In genomic region chr2:101733257-101733993, GRCh38 we compare ENCODE assay signal across 15 cellular contexts. TPM values are rescaled to one million over a fixed set of nuclear protein-coding genes. Genes with fewer than 3 reads are reported as not detected.
A peak's percentile ranks its signal among the peaks of the same experiment; 100 is the strongest.
DNase-seq lines count a peak whose midpoint lies in the region; ATAC-seq and TF ChIP-seq lines count a peak whose summit lies in the region.
"Had no signal": no experiment of that assay in that cellular context is flagged by ENCODE, and none has a peak within 500 bp of the region (broad histone marks: within the 10 kb centered on the region; RNA-seq: fewer than 3 reads in every experiment).

No MANE protein-coding gene starts in this region.

- in situ Hi-C loops in brain microvascular endothelial cell (cut with HindIII; ENCODE audit: low pct_ligation_motif_present, low sequenced_read_pairs): no loop called here

- H3K4me3 ChIP-seq in left ventricle myocardium inferior (no peak overlapping the region), skeletal muscle satellite cell (ENCODE audit: low read length) (no peak overlapping the region), brain microvascular endothelial cell (ENCODE audit: low read depth, low read length) (no peak overlapping the region)
- H3K4me3 ChIP-seq: PC-9, transverse colon had no signal

- H3K36me3 ChIP-seq in left ventricle myocardium inferior (no peaks in the 10 kb centered on the region), skeletal muscle satellite cell (ENCODE audit: insufficient read depth, low read length) (peaks cover 9% of the 10 kb centered on the region), brain microvascular endothelial cell (replicated peaks) (no peaks in the 10 kb centered on the region)
- H3K36me3 ChIP-seq: transverse colon had no signal

- H3K9ac ChIP-seq in skeletal muscle satellite cell (ENCODE audit: low read depth, low read length): no peak overlapping the region

- intact Hi-C loops in left ventricle myocardium inferior (cut with micrococcal nuclease): no loop called here

- H3K36me3 Mint-ChIP-seq in T-helper 17 cell (ENCODE audit: low read depth): no peaks in the 10 kb centered on the region

- H3K4me3 Mint-ChIP-seq in T-helper 17 cell: no peak overlapping the region
- H3K4me3 Mint-ChIP-seq: activated naive CD4-positive, alpha-beta T cell treated with anti-CD3 and anti-CD28 coated beads, Interleukin-2, amount 10 ng/mL, durations not matched to agents 7 days and 5 days had no signal

- H3K4me1 ChIP-seq in left ventricle myocardium inferior (peaks cover 97% of the 10 kb centered on the region), skeletal muscle satellite cell (ENCODE audit: control insufficient read depth, insufficient read depth, low read length) (peaks cover 72% of the 10 kb centered on the region)

- DNase-seq in NCI-H2171 treated with DMSO at 0.1 percent for 48 hours (lab: John Stamatoyannopoulos, UW): peak; percentile 13
- no peak for DNase-seq in NCI-H2171 (lab: John Stamatoyannopoulos, UW)
- no peak for DNase-seq in T-helper 17 cell
- no peak for DNase-seq in left ventricle myocardium inferior
- no peak for DNase-seq in epidermal melanocyte (ENCODE audit: insufficient read length, low spot score)
- no peak for DNase-seq in brain microvascular endothelial cell
- DNase-seq in stimulated activated naive CD4-positive, alpha-beta T cell (lab: John Stamatoyannopoulos, UW): no peak
- DNase-seq: activated CD4-positive, CD25-positive, alpha-beta regulatory T cell; activated naive CD4-positive, alpha-beta T cell treated with anti-CD3 and anti-CD28 coated beads, Interleukin-2, amount 10 ng/mL, durations not matched to agents 7 days and 5 days; GDM1; NCI-H1930; occipital lobe; PC-9; transverse colon had no signal

- H3K27me3 Mint-ChIP-seq in T-helper 17 cell: no peaks in the 10 kb centered on the region
- H3K27me3 Mint-ChIP-seq: activated naive CD4-positive, alpha-beta T cell treated with anti-CD3 and anti-CD28 coated beads, Interleukin-2, amount 10 ng/mL, durations not matched to agents 7 days and 5 days had no signal

- peak overlapping the region; percentile 49 for H3K27ac Mint-ChIP-seq in T-helper 17 cell
- H3K27ac Mint-ChIP-seq: activated naive CD4-positive, alpha-beta T cell treated with anti-CD3 and anti-CD28 coated beads, Interleukin-2, amount 10 ng/mL, durations not matched to agents 7 days and 5 days had no signal

- H3K4me2 ChIP-seq in skeletal muscle satellite cell (ENCODE audit: low read length): peak overlapping the region; percentile 24
- H3K4me2 ChIP-seq: PC-9 had no signal

- peaks cover 64% of the 10 kb centered on the region for H3K4me1 Mint-ChIP-seq in T-helper 17 cell

- no peaks in the 10 kb centered on the region for H3K27me3 ChIP-seq in left ventricle myocardium inferior (ENCODE audit: low read depth)
- H3K27me3 ChIP-seq in skeletal muscle satellite cell (ENCODE audit: control insufficient read depth, insufficient read depth, low read length): no peaks in the 10 kb centered on the region
- H3K27me3 ChIP-seq in brain microvascular endothelial cell (replicated peaks): no peaks in the 10 kb centered on the region
- H3K27me3 ChIP-seq: transverse colon had no signal

- TF ChIP-seq CTCF in left ventricle myocardium inferior (IDR thresholded peaks at IDR 0.05; ENCODE audit: borderline replicate concordance) (no peak), brain microvascular endothelial cell (IDR thresholded peaks at IDR 0.05; ENCODE audit: low read depth, low read length, missing control alignments) (no peak)

- H3K9me3 ChIP-seq in T-helper 17 cell (ENCODE audit: control insufficient read depth, low read length, poor library complexity, severe bottlenecking) (no peaks in the 10 kb centered on the region), left ventricle myocardium inferior (replicated peaks) (no peaks in the 10 kb centered on the region), skeletal muscle satellite cell (replicated peaks; ENCODE audit: low read length) (no peaks in the 10 kb centered on the region)
- H3K9me3 ChIP-seq: transverse colon had no signal

- H3K27ac ChIP-seq in left ventricle myocardium inferior (replicated peaks) (peak overlapping the region; percentile 74), brain microvascular endothelial cell (no peak overlapping the region)
- H3K27ac ChIP-seq: transverse colon had no signal

- ATAC-seq in T-helper 17 cell: no peak

RNA-seq across cellular contexts. Expression of gene MAP4K4, which starts 35.9 kb away (rescaled TPM):
- total RNA-seq in T-helper 17 cell (100 to 1,000 TPM in 1 of 2 donors, 10 to 100 TPM in 1; 98.1 to 102 TPM), left ventricle myocardium inferior (102 TPM)
- total RNA-seq in skeletal muscle satellite cell (2012; rRNA removed): 195 and 229 TPM in 2 replicates
